1 cellular context compared by ENCODE assay signal in the genomic region with DNA sequence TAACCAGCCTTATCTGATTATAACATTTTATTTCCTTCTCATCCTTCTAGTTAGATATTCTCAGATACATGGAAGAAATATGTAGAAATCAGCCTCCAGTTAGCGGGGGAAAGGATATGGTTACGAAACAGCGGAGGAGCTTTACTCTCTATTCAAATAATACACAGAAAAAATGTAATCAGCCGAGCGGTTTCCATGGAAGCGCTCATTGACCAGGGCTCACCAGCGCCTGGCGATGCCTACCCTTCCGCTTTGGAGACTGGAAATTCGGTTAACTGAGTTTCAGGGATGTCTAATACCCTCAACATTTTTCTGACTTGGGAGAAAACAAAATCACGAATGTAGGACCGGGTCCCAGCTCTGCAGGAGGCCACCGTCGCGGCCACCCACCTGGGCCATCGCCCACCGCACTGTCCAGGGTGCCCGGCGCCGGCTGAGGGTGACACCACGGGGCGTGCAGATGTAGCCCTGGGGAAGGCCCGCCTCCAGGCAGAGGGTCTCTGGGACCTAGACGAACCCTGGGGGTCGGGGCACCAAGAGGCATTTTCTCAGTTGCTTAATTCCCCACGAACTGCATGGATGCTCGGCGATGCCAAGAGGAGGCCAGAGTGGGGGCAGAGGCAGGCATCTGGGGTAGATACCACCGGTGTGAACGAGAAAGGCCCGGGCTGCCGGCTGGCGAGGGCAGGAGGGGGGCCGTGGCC.
A peak's percentile ranks its signal among the peaks of the same experiment; 100 is the strongest.
TF ChIP-seq lines count a peak whose summit lies in the region.

No MANE protein-coding gene starts in this region.

TF ChIP-seq in HepG2, 621 proteins besides CTCF, POLR2A, EP300 and RAD21 (continued from another document):
- TF ChIP-seq, protein P1, sequence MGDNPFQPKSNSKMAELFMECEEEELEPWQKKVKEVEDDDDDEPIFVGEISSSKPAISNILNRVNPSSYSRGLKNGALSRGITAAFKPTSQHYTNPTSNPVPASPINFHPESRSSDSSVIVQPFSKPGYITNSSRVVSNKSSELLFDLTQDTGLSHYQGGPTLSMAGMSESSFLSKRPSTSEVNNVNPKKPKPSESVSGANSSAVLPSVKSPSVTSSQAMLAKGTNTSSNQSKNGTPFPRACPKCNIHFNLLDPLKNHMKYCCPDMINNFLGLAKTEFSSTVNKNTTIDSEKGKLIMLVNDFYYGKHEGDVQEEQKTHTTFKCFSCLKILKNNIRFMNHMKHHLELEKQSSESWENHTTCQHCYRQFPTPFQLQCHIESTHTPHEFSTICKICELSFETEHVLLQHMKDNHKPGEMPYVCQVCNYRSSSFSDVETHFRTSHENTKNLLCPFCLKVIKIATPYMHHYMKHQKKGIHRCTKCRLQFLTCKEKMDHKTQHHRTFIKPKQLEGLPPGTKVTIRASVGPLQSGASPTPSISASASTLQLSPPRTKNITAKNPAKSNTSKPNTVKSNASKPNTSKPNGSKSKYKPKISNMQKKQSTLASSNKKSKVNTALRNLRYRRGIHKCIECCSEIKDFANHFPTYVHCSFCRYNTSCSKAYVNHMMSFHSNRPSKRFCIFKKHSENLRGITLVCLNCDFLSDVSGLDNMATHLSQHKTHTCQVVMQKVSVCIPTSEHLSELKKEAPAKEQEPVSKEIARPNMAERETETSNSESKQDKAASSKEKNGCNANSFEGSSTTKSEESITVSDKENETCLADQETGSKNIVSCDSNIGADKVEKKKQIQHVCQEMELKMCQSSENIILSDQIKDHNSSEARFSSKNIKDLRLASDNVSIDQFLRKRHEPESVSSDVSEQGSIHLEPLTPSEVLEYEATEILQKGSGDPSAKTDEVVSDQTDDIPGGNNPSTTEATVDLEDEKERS (CRISPR knock-in tag; IDR thresholded peaks at IDR 0.05): no peak
- TF ChIP-seq ZNF557 (CRISPR knock-in tag; IDR thresholded peaks at IDR 0.05) (no peak), FOXA3 (CRISPR knock-in tag; IDR thresholded peaks at IDR 0.05) (peak; percentile 36; the same call in 1 of the 2 replicates), SOX6 (IDR thresholded peaks at IDR 0.05) (no peak), SOX6 (CRISPR knock-in tag; IDR thresholded peaks at IDR 0.05) (peak; percentile 46), ZNF180 (CRISPR knock-in tag; IDR thresholded peaks at IDR 0.05; ENCODE audit: borderline replicate concordance, low read depth) (no peak)
- TF ChIP-seq, protein P2, sequence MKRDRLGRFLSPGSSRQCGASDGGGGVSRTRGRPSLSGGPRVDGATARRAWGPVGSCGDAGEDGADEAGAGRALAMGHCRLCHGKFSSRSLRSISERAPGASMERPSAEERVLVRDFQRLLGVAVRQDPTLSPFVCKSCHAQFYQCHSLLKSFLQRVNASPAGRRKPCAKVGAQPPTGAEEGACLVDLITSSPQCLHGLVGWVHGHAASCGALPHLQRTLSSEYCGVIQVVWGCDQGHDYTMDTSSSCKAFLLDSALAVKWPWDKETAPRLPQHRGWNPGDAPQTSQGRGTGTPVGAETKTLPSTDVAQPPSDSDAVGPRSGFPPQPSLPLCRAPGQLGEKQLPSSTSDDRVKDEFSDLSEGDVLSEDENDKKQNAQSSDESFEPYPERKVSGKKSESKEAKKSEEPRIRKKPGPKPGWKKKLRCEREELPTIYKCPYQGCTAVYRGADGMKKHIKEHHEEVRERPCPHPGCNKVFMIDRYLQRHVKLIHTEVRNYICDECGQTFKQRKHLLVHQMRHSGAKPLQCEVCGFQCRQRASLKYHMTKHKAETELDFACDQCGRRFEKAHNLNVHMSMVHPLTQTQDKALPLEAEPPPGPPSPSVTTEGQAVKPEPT (CRISPR knock-in tag; IDR thresholded peaks at IDR 0.05; ENCODE audit: low read depth): no peak
- TF ChIP-seq, protein P3, sequence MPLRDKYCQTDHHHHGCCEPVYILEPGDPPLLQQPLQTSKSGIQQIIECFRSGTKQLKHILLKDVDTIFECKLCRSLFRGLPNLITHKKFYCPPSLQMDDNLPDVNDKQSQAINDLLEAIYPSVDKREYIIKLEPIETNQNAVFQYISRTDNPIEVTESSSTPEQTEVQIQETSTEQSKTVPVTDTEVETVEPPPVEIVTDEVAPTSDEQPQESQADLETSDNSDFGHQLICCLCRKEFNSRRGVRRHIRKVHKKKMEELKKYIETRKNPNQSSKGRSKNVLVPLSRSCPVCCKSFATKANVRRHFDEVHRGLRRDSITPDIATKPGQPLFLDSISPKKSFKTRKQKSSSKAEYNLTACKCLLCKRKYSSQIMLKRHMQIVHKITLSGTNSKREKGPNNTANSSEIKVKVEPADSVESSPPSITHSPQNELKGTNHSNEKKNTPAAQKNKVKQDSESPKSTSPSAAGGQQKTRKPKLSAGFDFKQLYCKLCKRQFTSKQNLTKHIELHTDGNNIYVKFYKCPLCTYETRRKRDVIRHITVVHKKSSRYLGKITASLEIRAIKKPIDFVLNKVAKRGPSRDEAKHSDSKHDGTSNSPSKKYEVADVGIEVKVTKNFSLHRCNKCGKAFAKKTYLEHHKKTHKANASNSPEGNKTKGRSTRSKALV (CRISPR knock-in tag; IDR thresholded peaks at IDR 0.05): peak; percentile 34; the same call in 1 of the 2 replicates
TF ChIP-seq in HepG2: peak in this region for 20.
